ENCODE assay signal across 25 cellular contexts in the genomic region with DNA sequence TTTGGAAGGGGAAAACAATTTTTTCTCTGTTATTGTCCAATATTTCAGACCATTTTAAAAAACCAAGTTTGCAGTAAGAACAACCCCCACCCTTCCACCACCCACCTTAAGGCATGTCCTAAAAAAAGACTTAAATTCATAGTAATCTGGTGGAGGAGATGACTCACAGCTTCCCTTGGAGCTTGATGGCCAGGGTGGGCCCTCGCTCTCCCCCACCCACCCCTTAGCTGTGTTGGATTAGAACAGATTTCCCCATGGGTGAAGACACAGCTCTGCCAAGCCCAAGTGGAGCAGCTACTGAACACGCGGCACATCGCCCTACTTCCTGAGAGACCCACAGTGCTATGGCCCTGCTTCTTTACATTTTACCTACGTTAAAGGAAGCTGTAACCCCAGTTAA.
DNase-seq lines count a peak whose midpoint lies in the region; ATAC-seq, FAIRE-seq and TF ChIP-seq lines count a peak whose summit lies in the region.
"Had no signal": no experiment of that assay in that cellular context is flagged by ENCODE, and none has a peak within 500 bp of the region (broad histone marks: within the 10 kb centered on the region; RNA-seq: fewer than 3 reads in every experiment).

No MANE protein-coding gene starts in this region.

- POLR2A ChIA-PET in A673 (lab: Charles Lee; ENCODE audit: low non-redundant PET) = no interaction called here

- H3K9me3 Mint-ChIP-seq in chondrocyte (ENCODE audit: low read depth) (no peaks in the 10 kb centered on the region), mesothelial cell of epicardium (no peaks in the 10 kb centered on the region)
- H3K9me3 Mint-ChIP-seq: IgD-negative memory B cell; naive B cell; stimulated activated effector memory CD8-positive, alpha-beta T cell treated with anti-CD3 and anti-CD28 coated beads, Interleukin-12 subunit alpha, Interleukin-12 subunit beta, amount 100 ng/mL, for 72 hours had no signal

- no TSS peak for BruUV-seq in A673 (replicated peaks; lab: Mats Ljungman, UMichigan)

- H3K27ac ChIP-seq in A673 (ENCODE audit: low read depth, low read length, poor library complexity, severe bottlenecking) = no peak overlapping the region
- H3K27ac ChIP-seq in transverse colon = no peak overlapping the region
- H3K27ac ChIP-seq: gastroesophageal sphincter, HL-60, pancreas had no signal

- no peak for TF ChIP-seq POLR2A in transverse colon (IDR thresholded peaks at IDR 0.05)

- H3K9me3 ChIP-seq in A673 (ENCODE audit: low read depth, low read length, poor library complexity, severe bottlenecking) = no peaks in the 10 kb centered on the region
- no peaks in the 10 kb centered on the region for H3K9me3 ChIP-seq in transverse colon
- H3K9me3 ChIP-seq: gastroesophageal sphincter, pancreas had no signal

- WGBS in transverse colon (ENCODE audit: low coverage in 1 of 2), 2 donors = 80% methylated on average over 5 of the region's 5 CpGs; no CpG with 5 or more reads in 1 of the 2 donors

- CTCF ChIA-PET in A673 (lab: Charles Lee) = interaction anchor here (1.6 kb wide), 1 partner anchor 196 kb away, joined by 4 read pairs; a partner anchor contains a TSS

- no peaks in the 10 kb centered on the region for H3K4me1 ChIP-seq in A673 (ENCODE audit: insufficient read depth, low read length, poor library complexity, severe bottlenecking)
- H3K4me1 ChIP-seq in transverse colon = peaks cover 0 to 15% (median 0%) of the 10 kb centered on the region in 4 donors
- H3K4me1 ChIP-seq: gastroesophageal sphincter, pancreas had no signal

- TF ChIP-seq EP300 in transverse colon (IDR thresholded peaks at IDR 0.05; ENCODE audit: low read depth) = no peak

- TF ChIP-seq CTCF in A673 (conservative IDR thresholded peaks at IDR 0.05; ENCODE audit: low read depth, low read length) = no peak
- no peak for TF ChIP-seq CTCF in chondrocyte (IDR thresholded peaks at IDR 0.05)
- no peak for TF ChIP-seq CTCF in mesothelial cell of epicardium (IDR thresholded peaks at IDR 0.05; ENCODE audit: unreplicated experiment)
- no peak for TF ChIP-seq CTCF in transverse colon (IDR thresholded peaks at IDR 0.05)

- H3K27me3 Mint-ChIP-seq in chondrocyte (ENCODE audit: low read depth) (no peaks in the 10 kb centered on the region), mesothelial cell of epicardium (ENCODE audit: low read depth) (no peaks in the 10 kb centered on the region)
- H3K27me3 Mint-ChIP-seq: IgD-negative memory B cell, naive B cell had no signal

- H3K4me3 ChIP-seq in A673 (ENCODE audit: low read depth, low read length, poor library complexity, severe bottlenecking) = no peak overlapping the region
- H3K4me3 ChIP-seq in transverse colon = no peak overlapping the region
- H3K4me3 ChIP-seq: gastroesophageal sphincter, pancreas had no signal

- H3K36me3 Mint-ChIP-seq in chondrocyte (ENCODE audit: low read depth) (peaks cover 31% of the 10 kb centered on the region), mesothelial cell of epicardium (peaks cover 25% of the 10 kb centered on the region)
- H3K36me3 Mint-ChIP-seq: stimulated activated effector memory CD8-positive, alpha-beta T cell treated with anti-CD3 and anti-CD28 coated beads, Interleukin-12 subunit alpha, Interleukin-12 subunit beta, amount 100 ng/mL, for 72 hours had no signal

- H3K27me3 ChIP-seq in A673 (replicated peaks; ENCODE audit: insufficient read depth, low read depth, low read length, poor library complexity) = no peaks in the 10 kb centered on the region
- H3K27me3 ChIP-seq in transverse colon = no peaks in the 10 kb centered on the region
- H3K27me3 ChIP-seq: gastroesophageal sphincter, pancreas had no signal

- ATAC-seq in HG03045 (IDR thresholded peaks at IDR 0.05; ENCODE audit: unreplicated experiment) = no peak
- ATAC-seq: gastroesophageal sphincter; pancreas; sciatic nerve; stimulated activated effector memory CD8-positive, alpha-beta T cell treated with anti-CD3 and anti-CD28 coated beads, Interleukin-12 subunit alpha, Interleukin-12 subunit beta, amount 100 ng/mL, for 72 hours had no signal

- peak; percentile 38 for DNase-seq in A673 (ENCODE audit: low spot score)
- no peak for DNase-seq in HTR-8/SVneo (ENCODE audit: insufficient read length, low spot score)
- DNase-seq in chondrocyte (ENCODE audit: low spot score) = no peak
- DNase-seq in mesothelial cell of epicardium (ENCODE audit: low spot score in 2 of 2, unreplicated experiment in 2 of 2) = no peak
- DNase-seq in NCI-H69 (lab: John Stamatoyannopoulos, UW) = no peak
- no peak for DNase-seq in NCI-H345 treated with DMSO at 0.1 percent for 48 hours (lab: John Stamatoyannopoulos, UW; ENCODE audit: unreplicated experiment)
- DNase-seq in transverse colon = no peak
- DNase-seq: activated CD4-positive, alpha-beta T cell treated with anti-CD3 and anti-CD28 coated beads, Interleukin-2, amount 50 U/mL, for 1 hour; activated CD8-positive, alpha-beta memory T cell treated with anti-CD3 and anti-CD28 coated beads, Interleukin-2, amount 50 U/mL, for 48 hours; activated gamma-delta T cell; GDM1; kidney; MM.1S; naive B cell; NCI-H146; NCI-H82; pancreas; SHP77 treated with DMSO at 0.1 percent for 48 hours; T-helper 1 cell had no signal

- H3K4me3 Mint-ChIP-seq in chondrocyte (ENCODE audit: unreplicated experiment) (no peak overlapping the region), mesothelial cell of epicardium (no peak overlapping the region)
- H3K4me3 Mint-ChIP-seq: naive B cell; stimulated activated effector memory CD8-positive, alpha-beta T cell treated with anti-CD3 and anti-CD28 coated beads, Interleukin-12 subunit alpha, Interleukin-12 subunit beta, amount 100 ng/mL, for 72 hours had no signal

- in situ Hi-C loops in transverse colon (cut with MboI; ENCODE audit: low pct_ligation_motif_present in 1 of 4, low pct_unique_long_range_greater_than_20kb in 1 of 4, low sequenced_read_pairs in 3 of 4) = no loop called here

- H3K27ac Mint-ChIP-seq in chondrocyte (ENCODE audit: unreplicated experiment) (peak overlapping the region; percentile 82), mesothelial cell of epicardium (peak overlapping the region; percentile 25)
- H3K27ac Mint-ChIP-seq: IgD-negative memory B cell, naive B cell had no signal

- H3K36me3 ChIP-seq in A673 (ENCODE audit: insufficient read depth, low read length, poor library complexity, severe bottlenecking) (no peaks in the 10 kb centered on the region), transverse colon (peaks cover 0 to 3% (median 0%) of the 10 kb centered on the region in 4 donors)
- H3K36me3 ChIP-seq: pancreas had no signal

- peaks cover 27% of the 10 kb centered on the region for H3K4me1 Mint-ChIP-seq in chondrocyte (ENCODE audit: low read depth)
- H3K4me1 Mint-ChIP-seq in mesothelial cell of epicardium = peaks cover 9% of the 10 kb centered on the region
- H3K4me1 Mint-ChIP-seq: naive B cell had no signal

- intact Hi-C loops in A673 (cut with micrococcal nuclease; ENCODE audit: unreplicated experiment) = no loop called here
- intact Hi-C loops in transverse colon (cut with DNase I; ENCODE audit: low total_unique reads) = no loop called here

- peak; percentile 81 for FAIRE-seq in HTR-8/SVneo (lab: Jason Lieb, UNC)
- FAIRE-seq: kidney, pancreas had no signal
